In the genomic region with DNA sequence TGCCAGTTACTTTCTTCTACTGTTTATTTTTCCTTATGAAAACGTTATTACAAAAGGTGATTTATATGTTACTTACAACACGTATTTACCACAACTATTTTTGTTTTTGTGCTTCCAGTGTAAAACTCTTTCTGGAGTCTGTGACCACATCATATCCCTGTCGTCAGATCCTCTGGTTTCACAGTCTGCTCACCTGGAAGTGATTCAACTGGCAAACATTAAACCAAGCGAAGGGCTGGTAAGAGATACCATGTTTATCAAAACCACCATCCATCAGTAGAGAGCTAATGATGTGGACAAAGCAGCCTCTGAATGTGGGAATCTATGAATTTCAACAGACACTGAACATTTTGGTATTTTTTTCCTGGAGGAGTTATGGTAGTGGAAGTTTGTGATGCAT, we compare ENCODE assay signal across 19 cellular contexts.
DNase-seq lines count a peak whose midpoint lies in the region; ATAC-seq, FAIRE-seq and TF ChIP-seq lines count a peak whose summit lies in the region.
"Had no signal": no experiment of that assay in that cellular context is flagged by ENCODE, and none has a peak within 500 bp of the region (broad histone marks: within the 10 kb centered on the region; RNA-seq: fewer than 3 reads in every experiment).

No MANE protein-coding gene starts in this region.

- H2AFZ ChIP-seq in MM.1S (ENCODE audit: low read length) = no peak overlapping the region
- H2AFZ ChIP-seq in HepG2 (ENCODE audit: low read length) = no peak overlapping the region

- no TSS peak for BruUV-seq in HepG2 (replicated peaks; lab: Mats Ljungman, UMichigan)

- H4K20me1 ChIP-seq in MM.1S (ENCODE audit: insufficient read depth, low read length) = no peaks in the 10 kb centered on the region
- no peaks in the 10 kb centered on the region for H4K20me1 ChIP-seq in HepG2 (ENCODE audit: insufficient read depth, low read length)

- TF ChIP-seq EP300 in HepG2 (IDR thresholded peaks at IDR 0.05; ENCODE audit: low read depth in 2 of 2, low read length in 2 of 2) (no peak), HepG2 (CRISPR knock-in tag; IDR thresholded peaks at IDR 0.05; ENCODE audit: borderline replicate concordance) (no peak)

- peak; percentile 66 for DNase-seq in G401 (ENCODE audit: low spot score)
- peak; percentile 34 for DNase-seq in NCI-H2029 (lab: John Stamatoyannopoulos, UW)
- DNase-seq in amniotic epithelial cell (ENCODE audit: low read depth) = peak; percentile 79
- peak; percentile 0 for DNase-seq in glomerular visceral epithelial cell (ENCODE audit: extremely low spot score)
- DNase-seq in NCI-H2107 treated with DMSO at 0.1 percent for 48 hours (lab: John Stamatoyannopoulos, UW; ENCODE audit: unreplicated experiment) = no peak
- DNase-seq in MM.1S = no peak
- no peak for DNase-seq in HepG2 (ENCODE audit: low spot score)
- DNase-seq in psoas muscle = no peak
- DNase-seq: AML-193, Caco-2, DMS79 treated with DMSO at 0.1 percent for 48 hours, NCI-H1417, NCI-H187 treated with DMSO at 0.1 percent for 48 hours, NCI-H748 treated with DMSO at 0.1 percent for 48 hours had no signal

- H3K36me3 ChIP-seq in MM.1S (replicated peaks; ENCODE audit: insufficient read depth, low read length) = no peaks in the 10 kb centered on the region
- H3K36me3 ChIP-seq in HepG2 (replicated peaks in 1 of 2; ENCODE audit: control insufficient read depth in 1 of 2, insufficient read depth in 2 of 2, low read length in 2 of 2) = no peaks in the 10 kb centered on the region
- no peaks in the 10 kb centered on the region for H3K36me3 ChIP-seq in psoas muscle (ENCODE audit: insufficient read depth in 1 of 2, low read depth in 1 of 2)

- no peaks in the 10 kb centered on the region for H3K27me3 ChIP-seq in MM.1S (replicated peaks; ENCODE audit: insufficient read depth, low read length)
- H3K27me3 ChIP-seq in HepG2 (ENCODE audit: control insufficient read depth in 1 of 2, insufficient read depth in 2 of 2, low read length in 2 of 2) = no peaks in the 10 kb centered on the region
- H3K27me3 ChIP-seq in psoas muscle (ENCODE audit: insufficient read depth in 3 of 3, low read length in 2 of 3) = peaks cover 0 to 3% (median 0%) of the 10 kb centered on the region in 3 donors

- POLR2A ChIA-PET in HepG2 (lab: Yijun Ruan, JAX) = no interaction called here

- no peaks in the 10 kb centered on the region for H3F3A ChIP-seq in MM.1S (ENCODE audit: insufficient read depth, low read length)

- TF ChIP-seq POLR2A in HepG2 (IDR thresholded peaks at IDR 0.05; ENCODE audit: insufficient read depth in 1 of 2, low read depth in 2 of 2, low read length in 2 of 2) = no peak

- FAIRE-seq in HepG2 (lab: Jason Lieb, UNC) = no peak
- FAIRE-seq: G401.6, HTR-8/SVneo had no signal

- H3K4me1 ChIP-seq in MM.1S (ENCODE audit: low read length) (no peaks in the 10 kb centered on the region), HepG2 (ENCODE audit: insufficient read depth, low read length) (no peaks in the 10 kb centered on the region), psoas muscle (no peaks in the 10 kb centered on the region)
- H3K4me1 ChIP-seq: Caco-2 had no signal

- no peaks in the 10 kb centered on the region for H3K79me2 ChIP-seq in MM.1S (ENCODE audit: low read length)
- no peaks in the 10 kb centered on the region for H3K79me2 ChIP-seq in HepG2 (ENCODE audit: insufficient read depth, low read length)

- CTCF ChIA-PET in HepG2 (lab: Yijun Ruan, JAX; ENCODE audit: low intra/inter-chr PET ratio, low total read pairs) = no interaction called here

- TF ChIP-seq CTCF in MM.1S (IDR thresholded peaks at IDR 0.05; ENCODE audit: low read length) = no peak
- no peak for TF ChIP-seq CTCF in HepG2 (CRISPR knock-in tag; IDR thresholded peaks at IDR 0.05)
- no peak for TF ChIP-seq CTCF in psoas muscle (IDR thresholded peaks at IDR 0.05)

- intact Hi-C loops in HepG2 (cut with micrococcal nuclease; ENCODE audit: unreplicated experiment) = no loop called here
- intact Hi-C loops in psoas muscle (cut with DNase I) = no loop called here

- no peak for ATAC-seq in HepG2
- no peak for ATAC-seq in psoas muscle
- ATAC-seq: HCT116, Panc1 had no signal

- in situ Hi-C loops in G401 (cut with HindIII; ENCODE audit: low sequenced_read_pairs) (no loop called here), HepG2 (cut with HindIII; ENCODE audit: extremely low pct_ligation_motif_present, low pct_unique_long_range_greater_than_20kb) (loop anchor here (25.0 kb wide), 1 partner anchor 953 kb away; no protein-coding TSS in a partner anchor)

- H3K9ac ChIP-seq in MM.1S (ENCODE audit: low read length) = no peak overlapping the region
- H3K9ac ChIP-seq in HepG2 (ENCODE audit: insufficient read depth, low read depth, low read length) = no peak overlapping the region

- H3K9me3 ChIP-seq in MM.1S (replicated peaks; ENCODE audit: insufficient read depth, low read length) = no peaks in the 10 kb centered on the region
- no peaks in the 10 kb centered on the region for H3K9me3 ChIP-seq in HepG2 (ENCODE audit: low read length)
- H3K9me3 ChIP-seq in psoas muscle = no peaks in the 10 kb centered on the region
- H3K9me3 ChIP-seq: Caco-2 had no signal

- H3K9me2 ChIP-seq in MM.1S (replicated peaks; ENCODE audit: insufficient read depth, low read length) = no peaks in the 10 kb centered on the region

- H3K4me3 ChIP-seq in MM.1S (ENCODE audit: low read length) (no peak overlapping the region), HepG2 (replicated peaks in 1 of 3; ENCODE audit: insufficient read depth in 1 of 3, low read depth in 2 of 3, low read length in 3 of 3) (no peak overlapping the region), psoas muscle (no peak overlapping the region)

- TF ChIP-seq RAD21 in HepG2 (CRISPR knock-in tag; IDR thresholded peaks at IDR 0.05) = no peak

- no peak overlapping the region for H3K27ac ChIP-seq in MM.1S (ENCODE audit: low read length)
- no peak overlapping the region for H3K27ac ChIP-seq in HepG2 (ENCODE audit: extremely low read length, insufficient read depth, low read length)
- H3K27ac ChIP-seq in psoas muscle = no peak overlapping the region
- H3K27ac ChIP-seq: HL-60 had no signal

- WGBS in HepG2 (ENCODE audit: low lambda C conversion rate) = 7% methylated on average over 4 of the region's 4 CpGs
- 28 to 59% (median 37%) methylated on average over 4 of the region's 4 CpGs for WGBS in psoas muscle, 3 donors

- H3K4me2 ChIP-seq in MM.1S (ENCODE audit: low read depth, low read length) (no peak overlapping the region), HepG2 (ENCODE audit: low read depth, low read length) (no peak overlapping the region)

TF ChIP-seq in HepG2, 621 proteins besides CTCF, POLR2A, EP300 and RAD21 (continues in another document):
- no peak for TF ChIP-seq SMAD1 (CRISPR knock-in tag; IDR thresholded peaks at IDR 0.05; ENCODE audit: borderline replicate concordance, low read depth)
- TF ChIP-seq ZNF20 (CRISPR knock-in tag; IDR thresholded peaks at IDR 0.05) = no peak
- TF ChIP-seq MAX (IDR thresholded peaks at IDR 0.05) = no peak
- TF ChIP-seq IRF9 (CRISPR knock-in tag; IDR thresholded peaks at IDR 0.05; ENCODE audit: borderline replicate concordance) = no peak
- TF ChIP-seq ZNF496 (CRISPR knock-in tag; IDR thresholded peaks at IDR 0.05; ENCODE audit: insufficient replicate concordance) = no peak
- no peak for TF ChIP-seq NCOA5 (CRISPR knock-in tag; IDR thresholded peaks at IDR 0.05)
- TF ChIP-seq EEA1 (CRISPR knock-in tag; IDR thresholded peaks at IDR 0.05; ENCODE audit: borderline replicate concordance) = no peak
- no peak for TF ChIP-seq KDM5B (CRISPR knock-in tag; IDR thresholded peaks at IDR 0.05; ENCODE audit: borderline replicate concordance)
- TF ChIP-seq FOXA1 (IDR thresholded peaks at IDR 0.05) = no peak
- TF ChIP-seq FOXA1 (CRISPR knock-in tag; IDR thresholded peaks at IDR 0.05) = no peak
- no peak for TF ChIP-seq CHD2 (IDR thresholded peaks at IDR 0.05; ENCODE audit: low read depth, low read length)
- no peak for TF ChIP-seq ZNF558 (CRISPR knock-in tag; IDR thresholded peaks at IDR 0.05; ENCODE audit: borderline replicate concordance)

Comparison
In these comparisons a context has a peak if more than half of its experiments do, and no peak if none do; other contexts are left out.
1. DNase-seq: peak in G401 (single experiment), NCI-H2029 (single experiment), amniotic epithelial cell (single experiment) and glomerular visceral epithelial cell (single experiment); none in NCI-H2107 treated with DMSO at 0.1 percent for 48 hours (single experiment), MM.1S (single experiment), HepG2 (single experiment) and psoas muscle (0 of 2).